14 cellular contexts compared by ENCODE assay signal in genomic region chr10:7301039-7301768, GRCh38.
DNase-seq lines count a peak whose midpoint lies in the region; ATAC-seq and TF ChIP-seq lines count a peak whose summit lies in the region.
"Had no signal": no experiment of that assay in that cellular context is flagged by ENCODE, and none has a peak within 500 bp of the region (broad histone marks: within the 10 kb centered on the region; RNA-seq: fewer than 3 reads in every experiment).

No MANE protein-coding gene starts in this region.

- WGBS in body of pancreas, 2 donors, result 62 to 65% methylated on average over 12 to 21 of the region's 21 CpGs

- no peak overlapping the region for H3K4me3 Mint-ChIP-seq in activated CD8-positive, alpha-beta T cell treated with anti-CD3 and anti-CD28 coated beads for 36 hours
- no peak overlapping the region for H3K4me3 Mint-ChIP-seq in activated CD8-positive, alpha-beta T cell treated with anti-CD3 and anti-CD28 coated beads, Interleukin-2, amount 10 ng/mL, durations not matched to agents 7 days and 5 days
- no peak overlapping the region for H3K4me3 Mint-ChIP-seq in type B pancreatic cell

- POLR2A ChIA-PET in activated CD8-positive, alpha-beta T cell treated with anti-CD3 and anti-CD28 coated beads for 36 hours (lab: Charles Lee), result no interaction called here
- POLR2A ChIA-PET in activated CD8-positive, alpha-beta T cell treated with anti-CD3 and anti-CD28 coated beads, Interleukin-2, amount 10 ng/mL, durations not matched to agents 7 days and 5 days (lab: Charles Lee), result no interaction called here

- H3K4me3 ChIP-seq in brain microvascular endothelial cell (ENCODE audit: low read depth, low read length) (no peak overlapping the region), body of pancreas (no peak overlapping the region)

- no peaks in the 10 kb centered on the region for H3K9me3 Mint-ChIP-seq in activated CD8-positive, alpha-beta T cell treated with anti-CD3 and anti-CD28 coated beads for 36 hours
- H3K9me3 Mint-ChIP-seq in activated CD8-positive, alpha-beta T cell treated with anti-CD3 and anti-CD28 coated beads, Interleukin-2, amount 10 ng/mL, durations not matched to agents 7 days and 5 days (ENCODE audit: insufficient read depth), result no peaks in the 10 kb centered on the region
- H3K9me3 Mint-ChIP-seq in type B pancreatic cell, result peaks cover 4% of the 10 kb centered on the region

- no peaks in the 10 kb centered on the region for H3K4me1 ChIP-seq in body of pancreas

- peak; percentile 19 for TF ChIP-seq CTCF in activated CD8-positive, alpha-beta T cell treated with anti-CD3 and anti-CD28 coated beads for 36 hours (IDR thresholded peaks at IDR 0.05)
- TF ChIP-seq CTCF in brain microvascular endothelial cell (IDR thresholded peaks at IDR 0.05; ENCODE audit: low read depth, low read length, missing control alignments) (peak; percentile 35), type B pancreatic cell (conservative IDR thresholded peaks at IDR 0.05) (peak; percentile 57), body of pancreas (IDR thresholded peaks at IDR 0.05) (no peak)

- no peak for DNase-seq in activated CD8-positive, alpha-beta T cell treated with anti-CD3 and anti-CD28 coated beads for 36 hours
- DNase-seq in activated CD8-positive, alpha-beta T cell treated with anti-CD3 and anti-CD28 coated beads, Interleukin-2, amount 10 ng/mL, durations not matched to agents 7 days and 5 days, result no peak
- DNase-seq in brain microvascular endothelial cell (no peak), iPS DF 4.7 (ENCODE audit: extremely low read depth, low spot score) (peak; percentile 25), type B pancreatic cell (ENCODE audit: extremely low spot score, unreplicated experiment) (no peak), body of pancreas (no peak), GM03348 (ENCODE audit: low spot score) (no peak), NCI-H82 treated with DMSO at 0.1 percent for 48 hours (lab: John Stamatoyannopoulos, UW; ENCODE audit: unreplicated experiment) (no peak)
- DNase-seq: activated T-cell treated with anti-CD3 and anti-CD28 coated beads for 4 hours; aorta; EL; NCI-H2081; stimulated activated CD4-positive, alpha-beta T cell treated with anti-CD3 and anti-CD28 coated beads, Interleukin-2, amount 100 ng/mL, for 24 hours had no signal

- no peak overlapping the region for H3K27ac Mint-ChIP-seq in activated CD8-positive, alpha-beta T cell treated with anti-CD3 and anti-CD28 coated beads for 36 hours
- H3K27ac Mint-ChIP-seq in activated CD8-positive, alpha-beta T cell treated with anti-CD3 and anti-CD28 coated beads, Interleukin-2, amount 10 ng/mL, durations not matched to agents 7 days and 5 days, result no peak overlapping the region
- no peak overlapping the region for H3K27ac Mint-ChIP-seq in type B pancreatic cell

- no peak for TF ChIP-seq POLR2A in body of pancreas (IDR thresholded peaks at IDR 0.05)

- no peak for ATAC-seq in activated CD8-positive, alpha-beta T cell treated with anti-CD3 and anti-CD28 coated beads for 36 hours
- ATAC-seq in activated CD8-positive, alpha-beta T cell treated with anti-CD3 and anti-CD28 coated beads, Interleukin-2, amount 10 ng/mL, durations not matched to agents 7 days and 5 days, result no peak
- no peak for ATAC-seq in body of pancreas

- peaks cover 69% of the 10 kb centered on the region for H3K4me1 Mint-ChIP-seq in activated CD8-positive, alpha-beta T cell treated with anti-CD3 and anti-CD28 coated beads for 36 hours (ENCODE audit: low read depth)
- peaks cover 35% of the 10 kb centered on the region for H3K4me1 Mint-ChIP-seq in activated CD8-positive, alpha-beta T cell treated with anti-CD3 and anti-CD28 coated beads, Interleukin-2, amount 10 ng/mL, durations not matched to agents 7 days and 5 days (ENCODE audit: low read depth)
- peaks cover 33% of the 10 kb centered on the region for H3K4me1 Mint-ChIP-seq in type B pancreatic cell (ENCODE audit: unreplicated experiment)

- peaks cover 47% of the 10 kb centered on the region for H3K36me3 Mint-ChIP-seq in activated CD8-positive, alpha-beta T cell treated with anti-CD3 and anti-CD28 coated beads for 36 hours (ENCODE audit: low read depth)
- H3K36me3 Mint-ChIP-seq in activated CD8-positive, alpha-beta T cell treated with anti-CD3 and anti-CD28 coated beads, Interleukin-2, amount 10 ng/mL, durations not matched to agents 7 days and 5 days (ENCODE audit: low read depth), result peaks cover 63% of the 10 kb centered on the region
- H3K36me3 Mint-ChIP-seq in type B pancreatic cell, result peaks cover 3% of the 10 kb centered on the region

- intact Hi-C loops in activated CD8-positive, alpha-beta T cell treated with anti-CD3 and anti-CD28 coated beads for 36 hours (cut with micrococcal nuclease), result no loop called here
- intact Hi-C loops in body of pancreas (cut with DNase I), result no loop called here

- no peaks in the 10 kb centered on the region for H3K9me3 ChIP-seq in body of pancreas

- in situ Hi-C loops in brain microvascular endothelial cell (cut with HindIII; ENCODE audit: low pct_ligation_motif_present, low sequenced_read_pairs), result no loop called here

- CTCF ChIA-PET in activated CD8-positive, alpha-beta T cell treated with anti-CD3 and anti-CD28 coated beads for 36 hours (lab: Charles Lee), result no interaction called here
- CTCF ChIA-PET in activated CD8-positive, alpha-beta T cell treated with anti-CD3 and anti-CD28 coated beads, Interleukin-2, amount 10 ng/mL, durations not matched to agents 7 days and 5 days (lab: Charles Lee), result no interaction called here

- no peak overlapping the region for H3K27ac ChIP-seq in brain microvascular endothelial cell
- H3K27ac ChIP-seq in body of pancreas, result no peak overlapping the region
- H3K27ac ChIP-seq: epithelial cell of prostate had no signal

- no peaks in the 10 kb centered on the region for H3K27me3 ChIP-seq in brain microvascular endothelial cell (replicated peaks)
- H3K27me3 ChIP-seq in body of pancreas, result no peaks in the 10 kb centered on the region

- H3K36me3 ChIP-seq in brain microvascular endothelial cell (replicated peaks) (no peaks in the 10 kb centered on the region), body of pancreas (replicated peaks in 1 of 2; ENCODE audit: insufficient read depth in 1 of 2, low read depth in 2 of 2) (no peaks in the 10 kb centered on the region)

- no peaks in the 10 kb centered on the region for H3K27me3 Mint-ChIP-seq in activated CD8-positive, alpha-beta T cell treated with anti-CD3 and anti-CD28 coated beads for 36 hours
- H3K27me3 Mint-ChIP-seq in activated CD8-positive, alpha-beta T cell treated with anti-CD3 and anti-CD28 coated beads, Interleukin-2, amount 10 ng/mL, durations not matched to agents 7 days and 5 days (ENCODE audit: low read depth), result no peaks in the 10 kb centered on the region
- H3K27me3 Mint-ChIP-seq in type B pancreatic cell, result peaks cover 64% of the 10 kb centered on the region

Comparison
In these comparisons a context has a peak if more than half of its experiments do, and no peak if none do; other contexts are left out.
1. CTCF ChIP-seq: peak in activated CD8-positive, alpha-beta T cell treated with anti-CD3 and anti-CD28 coated beads for 36 hours (single experiment), brain microvascular endothelial cell (single experiment) and type B pancreatic cell (single experiment); none in body of pancreas (0 of 7).